In genomic region chr7:16136896-16137295, GRCh38 we compare ENCODE assay signal across 18 cellular contexts.
"Had no signal": no experiment of that assay in that cellular context is flagged by ENCODE, and none has a peak within 500 bp of the region (broad histone marks: within the 10 kb centered on the region; RNA-seq: fewer than 3 reads in every experiment).

No MANE protein-coding gene starts in this region.

- DNase-seq: cortex of kidney; dorsolateral prefrontal cortex; effector CD8-positive, alpha-beta T cell; head of caudate nucleus; kidney; left cardiac atrium; left ventricle myocardium superior; naive thymus-derived CD8-positive, alpha-beta T cell; posterior cingulate gyrus; stimulated activated CD4-positive, alpha-beta T cell treated with anti-CD3 and anti-CD28 coated beads, Interleukin-2, amount 100 ng/mL, for 24 hours; stimulated activated CD4-positive, alpha-beta T cell treated with anti-CD3 and anti-CD28 coated beads, Interleukin-4, amount 100 ng/mL, for 4 hours; stimulated activated naive B cell treated with anti-CD40 and anti-IgM and Interleukin-4, amounts not matched to agents 10 μg/mL and 1 μg/mL and 100 μg/mL, for 72 hours; stimulated activated naive CD8-positive, alpha-beta T cell treated with anti-CD3 and anti-CD28 coated beads, Interleukin-15, amount 100 ng/mL, for 72 hours; testis had no signal

- H2AFZ ChIP-seq: hepatocyte had no signal

- H3K36me3 ChIP-seq: tibial nerve had no signal

- ATAC-seq: left cardiac atrium; left ventricle myocardium superior; naive thymus-derived CD8-positive, alpha-beta T cell; sciatic nerve; stimulated activated naive B cell treated with anti-CD40 and anti-IgM and Interleukin-4, amounts not matched to agents 10 μg/mL and 1 μg/mL and 100 μg/mL, for 72 hours; stimulated activated naive CD8-positive, alpha-beta T cell treated with anti-CD3 and anti-CD28 coated beads, Interleukin-15, amount 100 ng/mL, for 72 hours had no signal

- H3K36me3 Mint-ChIP-seq: naive thymus-derived CD8-positive, alpha-beta T cell; stimulated activated naive B cell treated with anti-CD40 and anti-IgM and Interleukin-4, amounts not matched to agents 10 μg/mL and 1 μg/mL and 100 μg/mL, for 72 hours had no signal

- H3K27ac Mint-ChIP-seq: naive thymus-derived CD8-positive, alpha-beta T cell; stimulated activated naive B cell treated with anti-CD40 and anti-IgM and Interleukin-4, amounts not matched to agents 10 μg/mL and 1 μg/mL and 100 μg/mL, for 72 hours; stimulated activated naive CD8-positive, alpha-beta T cell treated with anti-CD3 and anti-CD28 coated beads, Interleukin-15, amount 100 ng/mL, for 72 hours had no signal

- H3K79me2 ChIP-seq: hepatocyte had no signal

- H3K4me3 ChIP-seq: dorsolateral prefrontal cortex, hepatocyte, skin epidermis, testis, tibial nerve had no signal

- H3K9me3 ChIP-seq: testis, tibial nerve had no signal

- H3K4me3 Mint-ChIP-seq: naive thymus-derived CD8-positive, alpha-beta T cell; stimulated activated naive B cell treated with anti-CD40 and anti-IgM and Interleukin-4, amounts not matched to agents 10 μg/mL and 1 μg/mL and 100 μg/mL, for 72 hours; stimulated activated naive CD8-positive, alpha-beta T cell treated with anti-CD3 and anti-CD28 coated beads, Interleukin-15, amount 100 ng/mL, for 72 hours had no signal

- H3K27me3 Mint-ChIP-seq: naive thymus-derived CD8-positive, alpha-beta T cell; stimulated activated naive B cell treated with anti-CD40 and anti-IgM and Interleukin-4, amounts not matched to agents 10 μg/mL and 1 μg/mL and 100 μg/mL, for 72 hours; stimulated activated naive CD8-positive, alpha-beta T cell treated with anti-CD3 and anti-CD28 coated beads, Interleukin-15, amount 100 ng/mL, for 72 hours had no signal

- H3K4me1 Mint-ChIP-seq: naive thymus-derived CD8-positive, alpha-beta T cell; stimulated activated naive B cell treated with anti-CD40 and anti-IgM and Interleukin-4, amounts not matched to agents 10 μg/mL and 1 μg/mL and 100 μg/mL, for 72 hours; stimulated activated naive CD8-positive, alpha-beta T cell treated with anti-CD3 and anti-CD28 coated beads, Interleukin-15, amount 100 ng/mL, for 72 hours had no signal

- H3K27me3 ChIP-seq: dorsolateral prefrontal cortex, hepatocyte, testis, tibial nerve had no signal

- H3K4me1 ChIP-seq: testis, tibial nerve had no signal

- H3K4me2 ChIP-seq: hepatocyte had no signal

- H3K27ac ChIP-seq: hepatocyte, skin epidermis, testis, tibial nerve had no signal

- H3K9me3 Mint-ChIP-seq: stimulated activated naive B cell treated with anti-CD40 and anti-IgM and Interleukin-4, amounts not matched to agents 10 μg/mL and 1 μg/mL and 100 μg/mL, for 72 hours; stimulated activated naive CD8-positive, alpha-beta T cell treated with anti-CD3 and anti-CD28 coated beads, Interleukin-15, amount 100 ng/mL, for 72 hours had no signal
